Comparison of ENCODE assay signal across 17 cellular contexts in genomic region chr18:62334110-62334509, GRCh38. TPM values are rescaled to one million over a fixed set of nuclear protein-coding genes. Genes with fewer than 3 reads are reported as not detected.
A peak's percentile ranks its signal among the peaks of the same experiment; 100 is the strongest.
DNase-seq lines count a peak whose midpoint lies in the region; ATAC-seq and TF ChIP-seq lines count a peak whose summit lies in the region.
"Had no signal": no experiment of that assay in that cellular context is flagged by ENCODE, and none has a peak within 500 bp of the region (broad histone marks: within the 10 kb centered on the region; RNA-seq: fewer than 3 reads in every experiment).

No MANE protein-coding gene starts in this region.

- DNase-seq in H4 (ENCODE audit: low spot score) (peak; percentile 73), RWPE2 (ENCODE audit: low spot score) (no peak), fibroblast of pulmonary artery (ENCODE audit: low read depth) (peak; percentile 39), stomach (peak; percentile 53), activated T-cell treated with anti-CD3 and anti-CD28 coated beads for 4 hours (no peak), NCI-H2171 (lab: John Stamatoyannopoulos, UW) (no peak)
- DNase-seq: activated CD4-positive, alpha-beta T cell treated with anti-CD3 and anti-CD28 coated beads for 1 hour; CD4-positive, CD25-positive, alpha-beta regulatory T cell; natural killer cell; NCI-H1417; NCI-H510A; retina; stimulated activated CD4-positive, alpha-beta T cell treated with anti-CD3 and anti-CD28 coated beads, Interleukin-2, amount 100 ng/mL, for 24 hours; stimulated activated CD8-positive, alpha-beta memory T cell treated with anti-CD3 and anti-CD28 coated beads, Interleukin-4, amount 100 ng/mL, for 48 hours had no signal

- peak; percentile 96 for ATAC-seq in RWPE2 (ENCODE audit: low read depth)
- ATAC-seq in HG03095 (IDR thresholded peaks at IDR 0.05; ENCODE audit: unreplicated experiment): no peak
- ATAC-seq in GM18909 (IDR thresholded peaks at IDR 0.05; ENCODE audit: poor library complexity, unreplicated experiment): no peak
- ATAC-seq: natural killer cell had no signal

- H3K27ac ChIP-seq in RWPE2 (ENCODE audit: poor library complexity, severe bottlenecking) (no peak overlapping the region), stomach (no peak overlapping the region)
- H3K27ac ChIP-seq: tibial nerve had no signal

- H3K4me1 ChIP-seq in RWPE2 (ENCODE audit: insufficient read depth, poor library complexity, severe bottlenecking) (peaks cover 4% of the 10 kb centered on the region), stomach (peaks cover 8 to 29% (median 19%) of the 10 kb centered on the region in 4 donors)

- H3K36me3 ChIP-seq in RWPE2 (ENCODE audit: low read depth): no peaks in the 10 kb centered on the region
- H3K36me3 ChIP-seq in stomach: no peaks in the 10 kb centered on the region
- H3K36me3 ChIP-seq: tibial nerve had no signal

- 75 to 89% (median 81%) methylated on average over 10 of the region's 10 CpGs for WGBS in stomach, 5 donors

- intact Hi-C loops in stomach (cut with DNase I; ENCODE audit: low total_unique reads): no loop called here

- TF ChIP-seq EP300 in stomach (IDR thresholded peaks at IDR 0.05): no peak

- no peaks in the 10 kb centered on the region for H3K9me3 ChIP-seq in RWPE2 (ENCODE audit: severe bottlenecking)
- H3K9me3 ChIP-seq in stomach: no peaks in the 10 kb centered on the region
- H3K9me3 ChIP-seq: tibial nerve had no signal

- TF ChIP-seq CTCF in RWPE2 (IDR thresholded peaks at IDR 0.05; ENCODE audit: poor library complexity, severe bottlenecking) (no peak), fibroblast of pulmonary artery (IDR thresholded peaks at IDR 0.05; ENCODE audit: low read length, missing control alignments) (no peak), stomach (IDR thresholded peaks at IDR 0.05) (no peak)

- no peak for TF ChIP-seq POLR2A in stomach (IDR thresholded peaks at IDR 0.05)

- no peaks in the 10 kb centered on the region for H3K27me3 ChIP-seq in RWPE2 (ENCODE audit: insufficient read depth, poor library complexity, severe bottlenecking)
- peaks cover 0 to 41% (median 0%) of the 10 kb centered on the region in 3 donors for H3K27me3 ChIP-seq in stomach

- H3K4me3 ChIP-seq in RWPE2 (ENCODE audit: severe bottlenecking): no peak overlapping the region
- no peak overlapping the region for H3K4me3 ChIP-seq in fibroblast of pulmonary artery (replicated peaks; ENCODE audit: low read depth, low read length)
- no peak overlapping the region for H3K4me3 ChIP-seq in stomach
- H3K4me3 ChIP-seq: tibial nerve had no signal

RNA-seq across cellular contexts. Expression of gene TNFRSF11A, which starts 9.0 kb away (rescaled TPM):
- 0.17 and 0.39 TPM in 2 replicates for total RNA-seq in H4 (2014; rRNA removed; shearing (Covaris generic))
- 10 to 100 TPM in 3 of 5 donors, 1 to 10 TPM in 1, under 1 TPM in 1; 0.45 to 50.3 (median 18.5) TPM for total RNA-seq in stomach
- 1 to 10 TPM in 1 of 3 donors, under 1 TPM in 2; 0.50 to 1.2 (median 0.92) TPM for polyA plus RNA-seq in stomach

Comparison
In these comparisons a context has a peak if more than half of its experiments do, and no peak if none do; other contexts are left out.
1. DNase-seq: peak in H4 (single experiment), fibroblast of pulmonary artery (single experiment) and stomach (single experiment); none in RWPE2 (single experiment), activated T-cell treated with anti-CD3 and anti-CD28 coated beads for 4 hours (single experiment) and NCI-H2171 (single experiment).